24 cellular contexts compared by ENCODE assay signal in genomic region chr3:160435095-160435494, GRCh38.
"Had no signal": no experiment of that assay in that cellular context is flagged by ENCODE, and none has a peak within 500 bp of the region (broad histone marks: within the 10 kb centered on the region; RNA-seq: fewer than 3 reads in every experiment).

No MANE protein-coding gene starts in this region.

- H3K27me3 Mint-ChIP-seq: activated naive CD4-positive, alpha-beta T cell treated with anti-CD3 and anti-CD28 coated beads, Interleukin-2, amount 10 ng/mL, durations not matched to agents 7 days and 5 days; brain; naive thymus-derived CD8-positive, alpha-beta T cell; stimulated activated naive CD8-positive, alpha-beta T cell treated with anti-CD3 and anti-CD28 coated beads, Interleukin-15, Interleukin-2, amounts not matched to agents 100 ng/mL and 50 ng/mL, for 24 hours had no signal

- FAIRE-seq: colon had no signal

- H3K4me1 Mint-ChIP-seq: brain, mesothelial cell of epicardium had no signal

- H3K4me3 Mint-ChIP-seq: activated naive CD4-positive, alpha-beta T cell treated with anti-CD3 and anti-CD28 coated beads, Interleukin-2, amount 10 ng/mL, durations not matched to agents 7 days and 5 days; brain; mesothelial cell of epicardium; naive thymus-derived CD8-positive, alpha-beta T cell; stimulated activated naive CD8-positive, alpha-beta T cell treated with anti-CD3 and anti-CD28 coated beads, Interleukin-15, Interleukin-2, amounts not matched to agents 100 ng/mL and 50 ng/mL, for 24 hours had no signal

- H3K9me3 Mint-ChIP-seq: activated naive CD4-positive, alpha-beta T cell treated with anti-CD3 and anti-CD28 coated beads, Interleukin-2, amount 10 ng/mL, durations not matched to agents 7 days and 5 days; brain; mesothelial cell of epicardium had no signal

- ATAC-seq: gastroesophageal sphincter; naive thymus-derived CD8-positive, alpha-beta T cell; psoas muscle; upper lobe of right lung had no signal

- H3K27ac ChIP-seq: epithelial cell of prostate, gastroesophageal sphincter, left ventricle myocardium inferior, ovary, psoas muscle, right atrium auricular region, thyroid gland, upper lobe of right lung, VCaP had no signal

- DNase-seq: activated CD4-positive, CD25-positive, alpha-beta regulatory T cell treated with anti-CD3 and anti-CD28 coated beads, Interleukin-2, amount 50 U/mL, for 72 hours; activated effector memory CD4-positive, alpha-beta T cell treated with anti-CD3 and anti-CD28 coated beads, Interleukin-2, amount 50 U/mL, for 16 hours; activated naive CD4-positive, alpha-beta T cell treated with anti-CD3 and anti-CD28 coated beads, Interleukin-2, amount 10 ng/mL, durations not matched to agents 7 days and 5 days; activated T-cell treated with anti-CD3 and anti-CD28 coated beads for 4 hours; anterior cingulate cortex; head of caudate nucleus; hypothalamus; left ventricle myocardium inferior; naive thymus-derived CD8-positive, alpha-beta T cell; ovary; psoas muscle; stimulated activated CD4-positive, alpha-beta T cell treated with anti-CD3 and anti-CD28 coated beads, Interleukin-12 subunit alpha, Interleukin-12 subunit beta, amount 100 ng/mL, for 4 hours; stimulated activated CD4-positive, alpha-beta T cell treated with anti-CD3 and anti-CD28 coated beads, Interleukin-4, amount 100 ng/mL, for 4 hours; substantia nigra; thyroid gland; upper lobe of right lung had no signal

- H3K27ac Mint-ChIP-seq: brain, mesothelial cell of epicardium had no signal
